ENCODE assay signal across 24 cellular contexts in genomic region chr6:7419065-7419464, GRCh38. TPM values are rescaled to one million over a fixed set of nuclear protein-coding genes. Genes with fewer than 3 reads are reported as not detected.
DNase-seq lines count a peak whose midpoint lies in the region; ATAC-seq and TF ChIP-seq lines count a peak whose summit lies in the region.
"Had no signal": no experiment of that assay in that cellular context is flagged by ENCODE, and none has a peak within 500 bp of the region (broad histone marks: within the 10 kb centered on the region; RNA-seq: fewer than 3 reads in every experiment).

No MANE protein-coding gene starts in this region.

- no peak overlapping the region for H3K4me3 Mint-ChIP-seq in memory B cell
- H3K4me3 Mint-ChIP-seq in activated T-cell treated with anti-CD3 and anti-CD28 coated beads, Interleukin-2, amount 50 U/mL, for 72 hours, result no peak overlapping the region
- no peak overlapping the region for H3K4me3 Mint-ChIP-seq in activated T-cell treated with anti-CD3 and anti-CD28 coated beads, Interleukin-2, amount 50 U/mL, for 4 hours
- H3K4me3 Mint-ChIP-seq: nephron had no signal

- TF ChIP-seq CTCF in C4-2B (conservative IDR thresholded peaks at IDR 0.05) (no peak), spleen (IDR thresholded peaks at IDR 0.05 in 8 of 11, conservative IDR thresholded peaks at IDR 0.05 in 3 of 11) (no peak)

- H3K27ac Mint-ChIP-seq in memory B cell, result peak overlapping the region; percentile 38
- H3K27ac Mint-ChIP-seq in activated T-cell treated with anti-CD3 and anti-CD28 coated beads, Interleukin-2, amount 50 U/mL, for 72 hours, result no peak overlapping the region

- intact Hi-C loops in spleen (cut with DNase I; ENCODE audit: low total_unique reads), result loop anchor here (10.0 kb wide), 1 partner anchor 196 kb away; no protein-coding TSS in a partner anchor

- peaks cover 29% of the 10 kb centered on the region for H3K36me3 Mint-ChIP-seq in memory B cell
- H3K36me3 Mint-ChIP-seq in activated T-cell treated with anti-CD3 and anti-CD28 coated beads, Interleukin-2, amount 50 U/mL, for 72 hours (ENCODE audit: insufficient read depth in 2 of 2), result peaks cover 8 to 22% of the 10 kb centered on the region in 2 donors
- H3K36me3 Mint-ChIP-seq in activated T-cell treated with anti-CD3 and anti-CD28 coated beads, Interleukin-2, amount 50 U/mL, for 4 hours (ENCODE audit: insufficient read depth), result peaks cover 33% of the 10 kb centered on the region

- H3K4me1 ChIP-seq in SJCRH30, result no peaks in the 10 kb centered on the region; the same call in 1 of the 2 replicates
- no peaks in the 10 kb centered on the region for H3K4me1 ChIP-seq in spleen
- H3K4me1 ChIP-seq: left ventricle myocardium inferior, uterus had no signal

- H3K4me3 ChIP-seq in SJCRH30 (no peak overlapping the region), spleen (no peak overlapping the region)
- H3K4me3 ChIP-seq: GM12878, left ventricle myocardium inferior, uterus had no signal

- H3K9me3 ChIP-seq in SJCRH30 (replicated peaks) (no peaks in the 10 kb centered on the region), spleen (no peaks in the 10 kb centered on the region)
- H3K9me3 ChIP-seq: left ventricle myocardium inferior, uterus had no signal

- no peak for TF ChIP-seq POLR2A in spleen (IDR thresholded peaks at IDR 0.05)

- no peaks in the 10 kb centered on the region for H3K27me3 ChIP-seq in SJCRH30
- H3K27me3 ChIP-seq in spleen (replicated peaks in 1 of 7), result no peaks in the 10 kb centered on the region
- H3K27me3 ChIP-seq: uterus had no signal

- WGBS in spleen, 5 donors, result 70 to 92% (median 85%) methylated on average over 1 of the region's 1 CpG

- no peaks in the 10 kb centered on the region for H3K4me1 Mint-ChIP-seq in memory B cell
- no peaks in the 10 kb centered on the region for H3K4me1 Mint-ChIP-seq in activated T-cell treated with anti-CD3 and anti-CD28 coated beads, Interleukin-2, amount 50 U/mL, for 72 hours (ENCODE audit: low read depth)
- H3K4me1 Mint-ChIP-seq in activated T-cell treated with anti-CD3 and anti-CD28 coated beads, Interleukin-2, amount 50 U/mL, for 4 hours (ENCODE audit: low read depth), result no peaks in the 10 kb centered on the region

- DNase-seq in SJCRH30 (peak in 1 of 2 experiments; percentile 8), epithelial cell of prostate (ENCODE audit: low read depth, low spot score) (no peak), memory B cell (ENCODE audit: low spot score in 2 of 2) (no peak), spleen (no peak), DMS114 treated with DMSO at 0.1 percent for 48 hours (lab: John Stamatoyannopoulos, UW; ENCODE audit: unreplicated experiment) (no peak)
- no peak for DNase-seq in activated T-cell treated with anti-CD3 and anti-CD28 coated beads, Interleukin-2, amount 50 U/mL, for 72 hours
- no peak for DNase-seq in activated T-cell treated with anti-CD3 and anti-CD28 coated beads, Interleukin-2, amount 50 U/mL, for 4 hours
- DNase-seq: activated CD4-positive, alpha-beta T cell treated with anti-CD3 and anti-CD28 coated beads for 4 hours; activated CD8-positive, alpha-beta memory T cell treated with anti-CD3 and anti-CD28 coated beads, Interleukin-2, amount 50 U/mL, for 4 hours; activated gamma-delta T cell; HCEC 1CT; KBM-7; left ventricle myocardium inferior; NCI-H187; NCI-H69; stimulated activated CD4-positive, alpha-beta T cell treated with anti-CD3 and anti-CD28 coated beads, Interleukin-1b, Interleukin-23, amount 100 ng/mL, for 48 hours; T-helper 1 cell; uterus had no signal

- ATAC-seq in memory B cell (ENCODE audit: low read depth), result no peak
- ATAC-seq in activated T-cell treated with anti-CD3 and anti-CD28 coated beads, Interleukin-2, amount 50 U/mL, for 72 hours (replicated peaks in 1 of 2), result no peak
- ATAC-seq in activated T-cell treated with anti-CD3 and anti-CD28 coated beads, Interleukin-2, amount 50 U/mL, for 4 hours, result no peak
- ATAC-seq: GM12878 had no signal

- H3K36me3 ChIP-seq in SJCRH30, result peaks cover 15% of the 10 kb centered on the region; the same call in 1 of the 2 replicates
- H3K36me3 ChIP-seq in spleen, result peaks cover 3 to 69% (median 49%) of the 10 kb centered on the region in 6 donors
- H3K36me3 ChIP-seq: uterus had no signal

- peak overlapping the region; percentile 49; the same call in 1 of the 2 replicates for H3K27ac ChIP-seq in C4-2B
- H3K27ac ChIP-seq in SJCRH30, result peak overlapping the region; percentile 43
- H3K27ac ChIP-seq in epithelial cell of prostate, result peak overlapping the region; percentile 38
- H3K27ac ChIP-seq in spleen, result no peak overlapping the region
- H3K27ac ChIP-seq: left ventricle myocardium inferior, uterus had no signal

- H3K9me3 Mint-ChIP-seq in memory B cell, result no peaks in the 10 kb centered on the region
- no peaks in the 10 kb centered on the region for H3K9me3 Mint-ChIP-seq in activated T-cell treated with anti-CD3 and anti-CD28 coated beads, Interleukin-2, amount 50 U/mL, for 72 hours
- no peaks in the 10 kb centered on the region for H3K9me3 Mint-ChIP-seq in activated T-cell treated with anti-CD3 and anti-CD28 coated beads, Interleukin-2, amount 50 U/mL, for 4 hours
- H3K9me3 Mint-ChIP-seq: nephron had no signal

- H3K27me3 Mint-ChIP-seq in memory B cell, result no peaks in the 10 kb centered on the region
- H3K27me3 Mint-ChIP-seq in activated T-cell treated with anti-CD3 and anti-CD28 coated beads, Interleukin-2, amount 50 U/mL, for 72 hours (ENCODE audit: low read depth), result no peaks in the 10 kb centered on the region
- no peaks in the 10 kb centered on the region for H3K27me3 Mint-ChIP-seq in activated T-cell treated with anti-CD3 and anti-CD28 coated beads, Interleukin-2, amount 50 U/mL, for 4 hours (ENCODE audit: low read depth)

RNA-seq across cellular contexts. Expression of gene RIOK1, which starts 29.5 kb away (rescaled TPM):
- total RNA-seq in SJCRH30 (2014; rRNA removed; shearing (Covaris generic)), result 17.8 and 21.3 TPM in 2 replicates
- total RNA-seq in activated T-cell treated with anti-CD3 and anti-CD28 coated beads, Interleukin-2, amount 50 U/mL, for 72 hours, result 10 to 100 TPM; 41.9 to 43.6 TPM
- 10 to 100 TPM; 92.6 to 99.1 (median 95.9) TPM for total RNA-seq in activated T-cell treated with anti-CD3 and anti-CD28 coated beads, Interleukin-2, amount 50 U/mL, for 4 hours
- 10 to 100 TPM; 15.8 to 26.6 (median 20.7) TPM for total RNA-seq in spleen
- 10 to 100 TPM; 12.7 to 16.6 (median 13.0) TPM for polyA plus RNA-seq in spleen

RNA-seq across cellular contexts. Expression of gene CAGE1, which starts 29.5 kb away (rescaled TPM):
- 0.16 TPM in 1 of 2 replicates, not detected in the other for total RNA-seq in SJCRH30 (2014; rRNA removed; shearing (Covaris generic))
- under 1 TPM; 0.25 to 0.31 TPM for total RNA-seq in activated T-cell treated with anti-CD3 and anti-CD28 coated beads, Interleukin-2, amount 50 U/mL, for 72 hours
- under 1 TPM; 0.10 to 0.16 (median 0.13) TPM for total RNA-seq in activated T-cell treated with anti-CD3 and anti-CD28 coated beads, Interleukin-2, amount 50 U/mL, for 4 hours
- total RNA-seq in spleen, result not detected
- not detected for polyA plus RNA-seq in spleen
- total RNA-seq: bronchial epithelial cell, left ventricle myocardium inferior had no signal
- polyA plus RNA-seq: adipose tissue, AG04450 had no signal

Comparison
In these comparisons a context has a peak if more than half of its experiments do, and no peak if none do; other contexts are left out.
1. H3K27ac ChIP-seq: peak in C4-2B (single experiment), SJCRH30 (single experiment) and epithelial cell of prostate (single experiment); none in spleen (0 of 8).